In genomic region chr3:135865554-135865953, GRCh38 we compare ENCODE assay signal across 27 cellular contexts.
A peak's percentile ranks its signal among the peaks of the same experiment; 100 is the strongest.
DNase-seq lines count a peak whose midpoint lies in the region; ATAC-seq, FAIRE-seq and TF ChIP-seq lines count a peak whose summit lies in the region.
"Had no signal": no experiment of that assay in that cellular context is flagged by ENCODE, and none has a peak within 500 bp of the region (broad histone marks: within the 10 kb centered on the region; RNA-seq: fewer than 3 reads in every experiment).

No MANE protein-coding gene starts in this region.

- H3K4me1 ChIP-seq in astrocyte (ENCODE audit: insufficient read depth, low read length) (no peaks in the 10 kb centered on the region), upper lobe of right lung (no peaks in the 10 kb centered on the region)

- no peaks in the 10 kb centered on the region for H3K27me3 ChIP-seq in astrocyte (ENCODE audit: insufficient read depth, low read length)
- H3K27me3 ChIP-seq in upper lobe of right lung = no peaks in the 10 kb centered on the region

- DNase-seq in Right ventricle myocardium inferior (ENCODE audit: missing footprints) (no peak), cardiac septum (ENCODE audit: low spot score) (no peak), astrocyte (ENCODE audit: low read depth) (peak; percentile 21), left ventricle myocardium superior (no peak), upper lobe of right lung (no peak), HuH-7.5 (ENCODE audit: low spot score) (no peak), kidney glomerular epithelial cell (lab: John Stamatoyannopoulos, UW) (no peak), NCI-H526 (lab: John Stamatoyannopoulos, UW) (no peak)
- DNase-seq: ACHN; AML-193; C1 segment of cervical spinal cord; CD8-positive, alpha-beta T cell; H9; NCI-H1105; NCI-H146; NCI-H2081; NCI-H2171; NCI-H526 treated with DMSO at 0.1 percent for 48 hours; PC-3; SHP77 treated with DMSO at 0.1 percent for 48 hours had no signal

- H3K4me2 ChIP-seq in astrocyte (ENCODE audit: low read length) = peak overlapping the region; percentile 19
- H3K4me2 ChIP-seq: KMS-11 had no signal

- no peak overlapping the region for H3K27ac Mint-ChIP-seq in astrocyte (ENCODE audit: unreplicated experiment)
- H3K27ac Mint-ChIP-seq: CD8-positive, alpha-beta T cell; H9 had no signal

- no peaks in the 10 kb centered on the region for H3K79me2 ChIP-seq in astrocyte (ENCODE audit: insufficient read depth, low read length)

- H3K4me1 Mint-ChIP-seq in astrocyte (ENCODE audit: low read depth, unreplicated experiment) = peaks cover 4% of the 10 kb centered on the region
- H3K4me1 Mint-ChIP-seq: H9 had no signal

- H3K27me3 Mint-ChIP-seq in astrocyte (ENCODE audit: low read depth, unreplicated experiment) = no peaks in the 10 kb centered on the region

- ATAC-seq in Right ventricle myocardium inferior (peak; percentile 26), left ventricle myocardium superior (peak; percentile 76), upper lobe of right lung (peak; percentile 58)
- ATAC-seq: CD8-positive, alpha-beta T cell; PC-3 had no signal

- H2AFZ ChIP-seq in astrocyte (ENCODE audit: low read depth, low read length) = no peak overlapping the region
- H2AFZ ChIP-seq: GM23248 had no signal

- H3K27ac ChIP-seq in astrocyte (ENCODE audit: low read depth, low read length) (no peak overlapping the region), upper lobe of right lung (no peak overlapping the region)
- H3K27ac ChIP-seq: 22Rv1, GM23248, KMS-11, SK-N-MC had no signal

- H3K36me3 ChIP-seq in astrocyte (ENCODE audit: insufficient read depth, low read length) = no peaks in the 10 kb centered on the region
- H3K36me3 ChIP-seq in upper lobe of right lung = no peaks in the 10 kb centered on the region

- H4K20me1 ChIP-seq in astrocyte (ENCODE audit: insufficient read depth, low read length) = no peaks in the 10 kb centered on the region

- H3K4me3 ChIP-seq in astrocyte (ENCODE audit: insufficient read depth, low read depth, low read length) = no peak overlapping the region
- H3K4me3 ChIP-seq in upper lobe of right lung = no peak overlapping the region
- H3K4me3 ChIP-seq: GM23248, SK-N-MC had no signal

- no peak overlapping the region for H3K4me3 Mint-ChIP-seq in astrocyte (ENCODE audit: unreplicated experiment)
- H3K4me3 Mint-ChIP-seq: CD8-positive, alpha-beta T cell; H9 had no signal

- FAIRE-seq in astrocyte (lab: Jason Lieb, UNC) = no peak
- FAIRE-seq: G401.6, GM12892, HTR-8/SVneo had no signal

- TF ChIP-seq CTCF in astrocyte (IDR thresholded peaks at IDR 0.05; ENCODE audit: insufficient read depth, low read depth, low read length) (no peak), upper lobe of right lung (IDR thresholded peaks at IDR 0.05) (no peak)

- H3K9me3 ChIP-seq in astrocyte (ENCODE audit: insufficient read depth, low read depth, low read length) (no peaks in the 10 kb centered on the region), upper lobe of right lung (no peaks in the 10 kb centered on the region)

- intact Hi-C loops in Right ventricle myocardium inferior (cut with DNase I) = no loop called here
- intact Hi-C loops in cardiac septum (cut with DNase I) = no loop called here
- intact Hi-C loops in left ventricle myocardium superior (cut with micrococcal nuclease) = no loop called here
- intact Hi-C loops in upper lobe of right lung (cut with DNase I) = no loop called here

- H3K9ac ChIP-seq in astrocyte (ENCODE audit: low read length) = no peak overlapping the region
- H3K9ac ChIP-seq: GM23248, KMS-11 had no signal

- H3K36me3 Mint-ChIP-seq in astrocyte (ENCODE audit: low read depth, unreplicated experiment) = no peaks in the 10 kb centered on the region
- H3K36me3 Mint-ChIP-seq: CD8-positive, alpha-beta T cell had no signal

- H3K9me3 Mint-ChIP-seq in astrocyte (ENCODE audit: unreplicated experiment) = peaks cover 2% of the 10 kb centered on the region
- H3K9me3 Mint-ChIP-seq: H9 had no signal

Comparison
In these comparisons a context has a peak if more than half of its experiments do, and no peak if none do; other contexts are left out.
1. ATAC-seq: peak in every context shown above with its lines; median percentile 76 in left ventricle myocardium superior; 58 in upper lobe of right lung; 26 in Right ventricle myocardium inferior.